In genomic region chr7:39567294-39567693, GRCh38 we compare ENCODE assay signal across 9 cellular contexts. TPM values are rescaled to one million over a fixed set of nuclear protein-coding genes. Genes with fewer than 3 reads are reported as not detected.
A peak's percentile ranks its signal among the peaks of the same experiment; 100 is the strongest.
DNase-seq lines count a peak whose midpoint lies in the region; ATAC-seq and TF ChIP-seq lines count a peak whose summit lies in the region.
"Had no signal": no experiment of that assay in that cellular context is flagged by ENCODE, and none has a peak within 500 bp of the region (broad histone marks: within the 10 kb centered on the region; RNA-seq: fewer than 3 reads in every experiment).

No MANE protein-coding gene starts in this region.

- H3K9ac ChIP-seq in mesendoderm (ENCODE audit: low read length) = peak overlapping the region; percentile 89

- no peak for DNase-seq in A673 (ENCODE audit: low spot score)
- no peak for DNase-seq in H7
- no peak for DNase-seq in astrocyte of the spinal cord (ENCODE audit: low read depth, low spot score)
- DNase-seq in mesendoderm = no peak
- no peak for DNase-seq in NCI-H69 (lab: John Stamatoyannopoulos, UW)
- DNase-seq in NCI-H2171 (lab: John Stamatoyannopoulos, UW) = no peak
- DNase-seq: stimulated activated CD4-positive, alpha-beta T cell treated with anti-CD3 and anti-CD28 coated beads, Interleukin-12 subunit alpha, Interleukin-12 subunit beta, amount 100 ng/mL, for 4 hours had no signal

- BruUV-seq in A673 (replicated peaks; lab: Mats Ljungman, UMichigan) = no TSS peak

- H2BK120ac ChIP-seq in mesendoderm (ENCODE audit: low read depth, low read length) = no peak overlapping the region

- CTCF ChIA-PET in A673 (lab: Charles Lee) = no interaction called here

- peak overlapping the region; percentile 91 for H3K4me3 ChIP-seq in A673 (ENCODE audit: low read depth, low read length, poor library complexity, severe bottlenecking)
- H3K4me3 ChIP-seq in H7 (ENCODE audit: insufficient read depth, low read depth, low read length) = peak overlapping the region; percentile 85; the same call in 1 of the 2 replicates
- H3K4me3 ChIP-seq in astrocyte of the spinal cord (ENCODE audit: low read depth, low read length) = peak overlapping the region; percentile 75
- peak overlapping the region; percentile 26 for H3K4me3 ChIP-seq in mesendoderm (ENCODE audit: low read length)

- peaks cover 4% of the 10 kb centered on the region for H3K79me1 ChIP-seq in mesendoderm (ENCODE audit: low read length)

- H2BK15ac ChIP-seq in mesendoderm (replicated peaks; ENCODE audit: low read depth) = no peak overlapping the region

- no peak overlapping the region for H2AK5ac ChIP-seq in mesendoderm (ENCODE audit: low read length)

- TF ChIP-seq CTCF in A673 (conservative IDR thresholded peaks at IDR 0.05; ENCODE audit: low read depth, low read length) = no peak
- TF ChIP-seq CTCF in astrocyte of the spinal cord (IDR thresholded peaks at IDR 0.05; ENCODE audit: low read depth, low read length) = no peak

- POLR2A ChIA-PET in A673 (lab: Charles Lee; ENCODE audit: low non-redundant PET) = no interaction called here

- H3K27me3 ChIP-seq in A673 (replicated peaks; ENCODE audit: insufficient read depth, low read depth, low read length, poor library complexity) (no peaks in the 10 kb centered on the region), H7 (ENCODE audit: control insufficient read depth, insufficient read depth, low read length) (no peaks in the 10 kb centered on the region), mesendoderm (ENCODE audit: insufficient read depth, low read length, poor library complexity) (no peaks in the 10 kb centered on the region)

- H3K23ac ChIP-seq in mesendoderm (ENCODE audit: low read length) = no peak overlapping the region

- H4K8ac ChIP-seq in mesendoderm (ENCODE audit: low read depth, low read length) = no peak overlapping the region

- H3K4ac ChIP-seq in mesendoderm (ENCODE audit: low read depth, low read length) = no peak overlapping the region

- peak overlapping the region; percentile 71 for H3K56ac ChIP-seq in mesendoderm (ENCODE audit: low read length)

- peak overlapping the region; percentile 80 for H3K4me2 ChIP-seq in mesendoderm (ENCODE audit: low read length)

- intact Hi-C loops in A673 (cut with micrococcal nuclease; ENCODE audit: unreplicated experiment) = no loop called here

- no peak overlapping the region for H3K18ac ChIP-seq in mesendoderm (ENCODE audit: low read length)

- peaks cover 19% of the 10 kb centered on the region for H3K36me3 ChIP-seq in A673 (ENCODE audit: insufficient read depth, low read length, poor library complexity, severe bottlenecking)
- no peaks in the 10 kb centered on the region; the same call in none of the 2 replicates for H3K36me3 ChIP-seq in H7 (replicated peaks; ENCODE audit: control insufficient read depth, insufficient read depth, low read length)
- no peaks in the 10 kb centered on the region for H3K36me3 ChIP-seq in mesendoderm (ENCODE audit: control insufficient read depth, insufficient read depth, low read length)

- H3K9me3 ChIP-seq in A673 (ENCODE audit: low read depth, low read length, poor library complexity, severe bottlenecking) = no peaks in the 10 kb centered on the region

- WGBS in mesendoderm (ENCODE audit: extremely low coverage, insufficient coverage, low lambda C conversion rate) = no CpG with 5 or more reads among the region's 2 CpGs

- H3K4me1 ChIP-seq in A673 (ENCODE audit: insufficient read depth, low read length, poor library complexity, severe bottlenecking) = peaks cover 7% of the 10 kb centered on the region
- H3K4me1 ChIP-seq in mesendoderm (ENCODE audit: control insufficient read depth, low read depth, low read length) = peaks cover 2% of the 10 kb centered on the region

- no peak for TF ChIP-seq POLR2A in GM18505 (IDR thresholded peaks at IDR 0.05; ENCODE audit: borderline replicate concordance, extremely low read depth, insufficient read depth, insufficient read length)

- H3K79me2 ChIP-seq in mesendoderm (ENCODE audit: control insufficient read depth, insufficient read depth, low read length) = peaks cover 9% of the 10 kb centered on the region

- H3K27ac ChIP-seq in A673 (ENCODE audit: low read depth, low read length, poor library complexity, severe bottlenecking) (no peak overlapping the region), mesendoderm (ENCODE audit: low read depth, low read length) (no peak overlapping the region)

- in situ Hi-C loops in astrocyte of the spinal cord (cut with HindIII; ENCODE audit: low sequenced_read_pairs) = no loop called here

- H2BK5ac ChIP-seq in mesendoderm (ENCODE audit: low read length) = no peak overlapping the region

- H4K5ac ChIP-seq in mesendoderm (ENCODE audit: low read length) = no peak overlapping the region

- no peak for ATAC-seq in GM18505 (IDR thresholded peaks at IDR 0.05; ENCODE audit: unreplicated experiment)
- ATAC-seq in GM19467 (IDR thresholded peaks at IDR 0.05; ENCODE audit: unreplicated experiment) = no peak

RNA-seq across cellular contexts. Expression of gene YAE1, which starts 1.1 kb away (rescaled TPM):
- 26.7 and 29.1 TPM in 2 replicates for total RNA-seq in A673 (2021)
- 16.1 and 26.0 TPM in 2 replicates for total RNA-seq in H7 (2014; rRNA removed; shearing (Covaris generic))
- 39.6 TPM for polyA plus RNA-seq in mesendoderm (2013, experiment 1 of 2)
- 39.2 TPM for polyA plus RNA-seq in mesendoderm (2013, experiment 2 of 2)

RNA-seq across cellular contexts. Expression of gene RALA, which starts 56.1 kb away (rescaled TPM):
- 33.9 and 36.3 TPM in 2 replicates for total RNA-seq in A673 (2021)
- total RNA-seq in H7 (2014; rRNA removed; shearing (Covaris generic)) = 12.3 and 15.1 TPM in 2 replicates
- 73.1 TPM for polyA plus RNA-seq in mesendoderm (2013, experiment 1 of 2)
- 72.8 TPM for polyA plus RNA-seq in mesendoderm (2013, experiment 2 of 2)

Comparison
In these comparisons a context has a peak if more than half of its experiments do, and no peak if none do; other contexts are left out.
1. H3K4me3 ChIP-seq: peak in every context shown above with its lines; median percentile 91 in A673; 85 in H7; 75 in astrocyte of the spinal cord; 26 in mesendoderm.